ENCODE assay signal across 8 cellular contexts in genomic region chr1:40449684-40450490, GRCh38. TPM values are rescaled to one million over a fixed set of nuclear protein-coding genes. Genes with fewer than 3 reads are reported as not detected.
DNase-seq lines count a peak whose midpoint lies in the region; ATAC-seq and TF ChIP-seq lines count a peak whose summit lies in the region.

ZFP69B (plus strand) TSS chr1:40450476; CDS start chr1:40450962, 486 bp downstream.

- H3K79me2 ChIP-seq in PC-3 (ENCODE audit: low read length): no peaks in the 10 kb centered on the region

- WGBS in esophagus squamous epithelium, 2 donors: 0 to 1% methylated on average over 9 to 15 of the region's 64 CpGs

- ATAC-seq in GM21576 (IDR thresholded peaks at IDR 0.05; ENCODE audit: unreplicated experiment) (peak; percentile 78), PC-3 (peak; percentile 92)

- H3K4me1 ChIP-seq in PC-3 (ENCODE audit: insufficient read depth, low read length) (no peaks in the 10 kb centered on the region), esophagus squamous epithelium (peaks cover 3 to 19% (median 10%) of the 10 kb centered on the region in 3 donors)

- H2AFZ ChIP-seq in PC-3 (ENCODE audit: low read length): peak within 1 kb of the TSS; percentile 93

- intact Hi-C loops in PC-3 (cut with micrococcal nuclease): no loop called here
- intact Hi-C loops in esophagus squamous epithelium (cut with DNase I): no loop called here

- peak in 1 of 4 donors; percentile 72 for TF ChIP-seq POLR2A in esophagus squamous epithelium (IDR thresholded peaks at IDR 0.05)

- no peaks in the 10 kb centered on the region for H3F3A ChIP-seq in PC-3 (ENCODE audit: low read length, unreplicated experiment)

- CTCF ChIA-PET in PC-3 (lab: Charles Lee): interaction anchor here (0.9 to 1.0 kb wide), 2 partner anchors 12 to 306 kb away, joined by 3 to 4 read pairs; no protein-coding TSS in a partner anchor

- H3K9ac ChIP-seq in PC-3 (ENCODE audit: low read length): peak within 1 kb of the TSS; percentile 67

- POLR2A ChIA-PET in PC-3 (lab: Charles Lee; ENCODE audit: unreplicated experiment): no interaction called here

- DNase-seq in DMS153 treated with DMSO at 0.1 percent for 48 hours (lab: John Stamatoyannopoulos, UW; ENCODE audit: unreplicated experiment) (peak; percentile 99), PC-3 (peak; percentile 86), esophagus squamous epithelium (lab: John Stamatoyannopoulos, UW) (peak; percentile 27), myocyte (ENCODE audit: low read depth) (peak; percentile 93)
- DNase-seq in Jurkat, Clone E6-1 (ENCODE audit: low read depth, low spot score): peak; percentile 79
- peak; percentile 93 to 95 for DNase-seq in activated T-cell treated with anti-CD3 and anti-CD28 coated beads, Interleukin-2, amount 50 U/mL, for 48 hours
- peak; percentile 87 for DNase-seq in stimulated activated CD8-positive, alpha-beta memory T cell treated with anti-CD3 and anti-CD28 coated beads, Interleukin-7, amount 100 ng/mL, for 24 hours (ENCODE audit: low read depth)

- H3K4me3 ChIP-seq in Jurkat, Clone E6-1 (ENCODE audit: low read length): peak within 1 kb of the TSS; percentile 53
- H3K4me3 ChIP-seq in PC-3 (ENCODE audit: low read length): peak within 1 kb of the TSS; percentile 70
- peak within 1 kb of the TSS; percentile 59 to 94 (median 63) for H3K4me3 ChIP-seq in esophagus squamous epithelium

- no peaks in the 10 kb centered on the region for H3K9me2 ChIP-seq in PC-3 (replicated peaks; ENCODE audit: low read length)

- H3K9me3 ChIP-seq in PC-3 (ENCODE audit: low read length): peaks cover 29% of the 10 kb centered on the region
- H3K9me3 ChIP-seq in esophagus squamous epithelium: peaks cover 0 to 23% (median 4%) of the 10 kb centered on the region in 3 donors

- H3K27me3 ChIP-seq in PC-3 (ENCODE audit: low read length) (no peaks in the 10 kb centered on the region), esophagus squamous epithelium (no peaks in the 10 kb centered on the region)

- no peaks in the 10 kb centered on the region for H4K20me1 ChIP-seq in PC-3 (ENCODE audit: low read length)

- TF ChIP-seq CTCF in PC-3 (conservative IDR thresholded peaks at IDR 0.05; ENCODE audit: low read depth, low read length) (no peak), esophagus squamous epithelium (IDR thresholded peaks at IDR 0.05) (peak in 1 of 6 experiments; percentile 18)

- no TSS peak for BruUV-seq in PC-3 (replicated peaks; lab: Mats Ljungman, UMichigan)

- peak within 1 kb of the TSS; percentile 66 for H3K27ac ChIP-seq in PC-3 (ENCODE audit: low read length)
- H3K27ac ChIP-seq in esophagus squamous epithelium: peak within 1 kb of the TSS; percentile 68 to 85 (median 72)

- H3K36me3 ChIP-seq in PC-3 (ENCODE audit: low read depth, low read length) (peaks cover 32% of the 10 kb centered on the region), esophagus squamous epithelium (peaks cover 0 to 11% (median 0%) of the 10 kb centered on the region in 3 donors)

- peak within 1 kb of the TSS; percentile 91 for H3K4me2 ChIP-seq in PC-3 (ENCODE audit: low read length)

RNA-seq across cellular contexts. Expression of gene ZFP69B, which starts in this region (rescaled TPM):
- polyA plus RNA-seq in Jurkat, Clone E6-1 (2012; ENCODE audit: insufficient read depth, insufficient read length): 7.9 TPM
- total RNA-seq in PC-3 (2014; rRNA removed): 2.5 and 3.0 TPM in 2 replicates
- total RNA-seq in esophagus squamous epithelium: 1 to 10 TPM in 1 of 4 donors, under 1 TPM in 3; 0.57 to 1.6 (median 0.70) TPM
- 3.3 and 4.1 TPM in 2 replicates for total RNA-seq in myocyte
- polyA plus RNA-seq in myocyte (2012): 1.8 TPM

Comparison
In these comparisons a context has a peak if more than half of its experiments do, and no peak if none do; other contexts are left out.
1. Peak in every context shown above with its lines: DNase-seq, ATAC-seq, H3K4me3 ChIP-seq and H3K27ac ChIP-seq.
2. DNase-seq: peak in every context shown above with its lines; median percentile 99 in DMS153 treated with DMSO at 0.1 percent for 48 hours; 94 in activated T-cell treated with anti-CD3 and anti-CD28 coated beads, Interleukin-2, amount 50 U/mL, for 48 hours; 93 in myocyte; 87 in stimulated activated CD8-positive, alpha-beta memory T cell treated with anti-CD3 and anti-CD28 coated beads, Interleukin-7, amount 100 ng/mL, for 24 hours; 86 in PC-3; 79 in Jurkat, Clone E6-1; 27 in esophagus squamous epithelium.